15 cellular contexts compared by ENCODE assay signal in genomic region chrX:148612431-148612830, GRCh38.
"Had no signal": no experiment of that assay in that cellular context is flagged by ENCODE, and none has a peak within 500 bp of the region (broad histone marks: within the 10 kb centered on the region; RNA-seq: fewer than 3 reads in every experiment).

No MANE protein-coding gene starts in this region.

- H3K27me3 ChIP-seq: colonic mucosa, heart left ventricle, right lobe of liver had no signal

- H3K9me3 ChIP-seq: colonic mucosa, heart left ventricle, mucosa of descending colon, prostate gland, right lobe of liver had no signal

- H3K27ac ChIP-seq: colonic mucosa, heart left ventricle, prostate gland, right lobe of liver had no signal

- H3K4me1 ChIP-seq: colonic mucosa, heart left ventricle, prostate gland, right lobe of liver had no signal

- ATAC-seq: left lobe of liver, mucosa of descending colon, natural killer cell, right lobe of liver had no signal

- H3K4me3 ChIP-seq: colonic mucosa, heart left ventricle, mucosa of descending colon, prostate gland, right lobe of liver had no signal

- DNase-seq: activated CD4-positive, alpha-beta memory T cell treated with anti-CD3 and anti-CD28 coated beads, Interleukin-2, amount 10 ng/mL, durations not matched to agents 7 days and 5 days; activated CD8-positive, alpha-beta memory T cell treated with anti-CD3 and anti-CD28 coated beads, Interleukin-2, amount 50 U/mL, for 4 hours; activated T-cell treated with anti-CD3 and anti-CD28 coated beads, Interleukin-2, amount 50 U/mL, for 72 hours; caudate nucleus; colonic mucosa; effector CD4-positive, alpha-beta T cell; heart left ventricle; mucosa of descending colon; natural killer cell; nucleus accumbens; right lobe of liver; stimulated activated CD4-positive, alpha-beta T cell treated with anti-CD3 and anti-CD28 coated beads, Interleukin-2, amount 100 ng/mL, for 24 hours; T-helper 9 cell had no signal

- H3K36me3 ChIP-seq: colonic mucosa, heart left ventricle, prostate gland, right lobe of liver had no signal
